ENCODE assay signal across 9 cellular contexts in genomic region chr20:62824476-62825287, GRCh38. TPM values are rescaled to one million over a fixed set of nuclear protein-coding genes. Genes with fewer than 3 reads are reported as not detected.
A peak's percentile ranks its signal among the peaks of the same experiment; 100 is the strongest.
DNase-seq lines count a peak whose midpoint lies in the region; ATAC-seq and TF ChIP-seq lines count a peak whose summit lies in the region.
"Had no signal": no experiment of that assay in that cellular context is flagged by ENCODE, and none has a peak within 500 bp of the region (broad histone marks: within the 10 kb centered on the region; RNA-seq: fewer than 3 reads in every experiment).

No MANE protein-coding gene starts in this region.

- CTCF ChIA-PET in activated CD8-positive, alpha-beta T cell treated with anti-CD3 and anti-CD28 coated beads for 36 hours (lab: Charles Lee) = interaction anchor here (1.9 kb wide), 1 partner anchor 17 kb away, joined by 5 read pairs; no protein-coding TSS in a partner anchor
- CTCF ChIA-PET in activated CD8-positive, alpha-beta T cell treated with anti-CD3 and anti-CD28 coated beads, Interleukin-2, amount 10 ng/mL, durations not matched to agents 7 days and 5 days (lab: Charles Lee) = no interaction called here

- no peak overlapping the region for H3K27ac Mint-ChIP-seq in activated CD8-positive, alpha-beta T cell treated with anti-CD3 and anti-CD28 coated beads for 36 hours
- H3K27ac Mint-ChIP-seq in activated CD8-positive, alpha-beta T cell treated with anti-CD3 and anti-CD28 coated beads, Interleukin-2, amount 10 ng/mL, durations not matched to agents 7 days and 5 days = no peak overlapping the region

- DNase-seq in activated CD8-positive, alpha-beta T cell treated with anti-CD3 and anti-CD28 coated beads for 36 hours = no peak
- DNase-seq in activated CD8-positive, alpha-beta T cell treated with anti-CD3 and anti-CD28 coated beads, Interleukin-2, amount 10 ng/mL, durations not matched to agents 7 days and 5 days = no peak
- peak; percentile 48 for DNase-seq in NCI-H526 treated with DMSO at 0.1 percent for 48 hours (lab: John Stamatoyannopoulos, UW)
- peak; percentile 52 for DNase-seq in activated naive CD4-positive, alpha-beta T cell treated with Interleukin-2 at 50 U/mL for 16 hours
- DNase-seq in kidney tubule cell (ENCODE audit: low spot score) = peak; percentile 32
- no peak for DNase-seq in posterior vena cava (ENCODE audit: low spot score)

- no peaks in the 10 kb centered on the region for H3K4me1 ChIP-seq in urinary bladder (ENCODE audit: insufficient read depth)

- H3K9me3 Mint-ChIP-seq in activated CD8-positive, alpha-beta T cell treated with anti-CD3 and anti-CD28 coated beads for 36 hours = no peaks in the 10 kb centered on the region
- no peaks in the 10 kb centered on the region for H3K9me3 Mint-ChIP-seq in activated CD8-positive, alpha-beta T cell treated with anti-CD3 and anti-CD28 coated beads, Interleukin-2, amount 10 ng/mL, durations not matched to agents 7 days and 5 days (ENCODE audit: insufficient read depth)

- no peak for TF ChIP-seq POLR2A in GM18505 (IDR thresholded peaks at IDR 0.05; ENCODE audit: borderline replicate concordance, extremely low read depth, insufficient read depth, insufficient read length)

- no peak overlapping the region for H3K4me3 Mint-ChIP-seq in activated CD8-positive, alpha-beta T cell treated with anti-CD3 and anti-CD28 coated beads for 36 hours
- H3K4me3 Mint-ChIP-seq in activated CD8-positive, alpha-beta T cell treated with anti-CD3 and anti-CD28 coated beads, Interleukin-2, amount 10 ng/mL, durations not matched to agents 7 days and 5 days = no peak overlapping the region

- 34% methylated on average over 31 of the region's 34 CpGs for WGBS in urinary bladder

- no peak for TF ChIP-seq CTCF in activated CD8-positive, alpha-beta T cell treated with anti-CD3 and anti-CD28 coated beads for 36 hours (IDR thresholded peaks at IDR 0.05)

- no peaks in the 10 kb centered on the region for H3K36me3 ChIP-seq in urinary bladder (ENCODE audit: insufficient read depth)

- peak overlapping the region; percentile 10 for H3K4me3 ChIP-seq in urinary bladder (ENCODE audit: low read depth, low read length)

- H3K27me3 Mint-ChIP-seq in activated CD8-positive, alpha-beta T cell treated with anti-CD3 and anti-CD28 coated beads for 36 hours = no peaks in the 10 kb centered on the region
- H3K27me3 Mint-ChIP-seq in activated CD8-positive, alpha-beta T cell treated with anti-CD3 and anti-CD28 coated beads, Interleukin-2, amount 10 ng/mL, durations not matched to agents 7 days and 5 days (ENCODE audit: low read depth) = no peaks in the 10 kb centered on the region

- ATAC-seq in activated CD8-positive, alpha-beta T cell treated with anti-CD3 and anti-CD28 coated beads for 36 hours = peak; percentile 38
- no peak for ATAC-seq in activated CD8-positive, alpha-beta T cell treated with anti-CD3 and anti-CD28 coated beads, Interleukin-2, amount 10 ng/mL, durations not matched to agents 7 days and 5 days
- ATAC-seq in GM18505 (IDR thresholded peaks at IDR 0.05; ENCODE audit: unreplicated experiment) = no peak

- no peak overlapping the region for H3K27ac ChIP-seq in urinary bladder (ENCODE audit: low read depth)

- intact Hi-C loops in activated CD8-positive, alpha-beta T cell treated with anti-CD3 and anti-CD28 coated beads for 36 hours (cut with micrococcal nuclease) = no loop called here
- intact Hi-C loops in posterior vena cava (cut with DNase I) = no loop called here

- no peaks in the 10 kb centered on the region for H3K4me1 Mint-ChIP-seq in activated CD8-positive, alpha-beta T cell treated with anti-CD3 and anti-CD28 coated beads for 36 hours (ENCODE audit: low read depth)
- peaks cover 2% of the 10 kb centered on the region for H3K4me1 Mint-ChIP-seq in activated CD8-positive, alpha-beta T cell treated with anti-CD3 and anti-CD28 coated beads, Interleukin-2, amount 10 ng/mL, durations not matched to agents 7 days and 5 days (ENCODE audit: low read depth)

- POLR2A ChIA-PET in activated CD8-positive, alpha-beta T cell treated with anti-CD3 and anti-CD28 coated beads for 36 hours (lab: Charles Lee) = no interaction called here
- POLR2A ChIA-PET in activated CD8-positive, alpha-beta T cell treated with anti-CD3 and anti-CD28 coated beads, Interleukin-2, amount 10 ng/mL, durations not matched to agents 7 days and 5 days (lab: Charles Lee) = no interaction called here

- no peaks in the 10 kb centered on the region for H3K36me3 Mint-ChIP-seq in activated CD8-positive, alpha-beta T cell treated with anti-CD3 and anti-CD28 coated beads for 36 hours (ENCODE audit: low read depth)
- H3K36me3 Mint-ChIP-seq in activated CD8-positive, alpha-beta T cell treated with anti-CD3 and anti-CD28 coated beads, Interleukin-2, amount 10 ng/mL, durations not matched to agents 7 days and 5 days (ENCODE audit: low read depth) = no peaks in the 10 kb centered on the region

RNA-seq across cellular contexts. Expression of gene COL9A3, which starts 7.8 kb away (rescaled TPM):
- total RNA-seq in activated CD8-positive, alpha-beta T cell treated with anti-CD3 and anti-CD28 coated beads for 36 hours = not detected
- total RNA-seq in activated CD8-positive, alpha-beta T cell treated with anti-CD3 and anti-CD28 coated beads, Interleukin-2, amount 10 ng/mL, durations not matched to agents 7 days and 5 days = not detected
- 101 TPM for total RNA-seq in urinary bladder
- 9.8 TPM for polyA plus RNA-seq in urinary bladder
- total RNA-seq in posterior vena cava = 1 to 10 TPM; 1.0 to 1.9 TPM
- total RNA-seq: mononuclear cell had no signal

RNA-seq across cellular contexts. Expression of gene OGFR, which starts 20.0 kb away (rescaled TPM):
- 10 to 100 TPM; 53.6 to 55.2 TPM for total RNA-seq in activated CD8-positive, alpha-beta T cell treated with anti-CD3 and anti-CD28 coated beads for 36 hours
- 10 to 100 TPM; 67.0 to 76.6 TPM for total RNA-seq in activated CD8-positive, alpha-beta T cell treated with anti-CD3 and anti-CD28 coated beads, Interleukin-2, amount 10 ng/mL, durations not matched to agents 7 days and 5 days
- total RNA-seq in urinary bladder = 18.7 TPM
- polyA plus RNA-seq in urinary bladder = 47.2 TPM
- total RNA-seq in posterior vena cava = 10 to 100 TPM; 27.7 to 29.4 TPM

RNA-seq across cellular contexts. Expression of gene MRGBP, which starts 28.4 kb away (rescaled TPM):
- 10 to 100 TPM; 18.5 to 18.9 TPM for total RNA-seq in activated CD8-positive, alpha-beta T cell treated with anti-CD3 and anti-CD28 coated beads for 36 hours
- 10 to 100 TPM; 18.3 to 19.2 TPM for total RNA-seq in activated CD8-positive, alpha-beta T cell treated with anti-CD3 and anti-CD28 coated beads, Interleukin-2, amount 10 ng/mL, durations not matched to agents 7 days and 5 days
- 9.5 TPM for total RNA-seq in urinary bladder
- polyA plus RNA-seq in urinary bladder = 10.6 TPM
- total RNA-seq in posterior vena cava = 1 to 10 TPM; 5.0 to 8.0 TPM

RNA-seq across cellular contexts. Expression of gene TCFL5, which starts 36.9 kb away (rescaled TPM):
- total RNA-seq in activated CD8-positive, alpha-beta T cell treated with anti-CD3 and anti-CD28 coated beads for 36 hours = 1 to 10 TPM; 7.5 to 7.6 TPM
- 1 to 10 TPM; 7.9 to 9.6 TPM for total RNA-seq in activated CD8-positive, alpha-beta T cell treated with anti-CD3 and anti-CD28 coated beads, Interleukin-2, amount 10 ng/mL, durations not matched to agents 7 days and 5 days
- total RNA-seq in urinary bladder = 21.0 TPM
- 10.7 TPM for polyA plus RNA-seq in urinary bladder
- 10 to 100 TPM in 1 of 2 donors, 1 to 10 TPM in 1; 9.6 to 10.9 TPM for total RNA-seq in posterior vena cava

Comparison
In these comparisons a context has a peak if more than half of its experiments do, and no peak if none do; other contexts are left out.
1. DNase-seq: peak in NCI-H526 treated with DMSO at 0.1 percent for 48 hours (single experiment), activated naive CD4-positive, alpha-beta T cell treated with Interleukin-2 at 50 U/mL for 16 hours (single experiment) and kidney tubule cell (single experiment); none in activated CD8-positive, alpha-beta T cell treated with anti-CD3 and anti-CD28 coated beads for 36 hours (single experiment), activated CD8-positive, alpha-beta T cell treated with anti-CD3 and anti-CD28 coated beads, Interleukin-2, amount 10 ng/mL, durations not matched to agents 7 days and 5 days (single experiment) and posterior vena cava (single experiment).
2. RNA of gene COL9A3, which starts 7.8 kb away (total RNA-seq): 101 TPM in urinary bladder (single experiment); 1.0 to 1.9 TPM in posterior vena cava, not detected in activated CD8-positive, alpha-beta T cell treated with anti-CD3 and anti-CD28 coated beads for 36 hours and not detected in activated CD8-positive, alpha-beta T cell treated with anti-CD3 and anti-CD28 coated beads, Interleukin-2, amount 10 ng/mL, durations not matched to agents 7 days and 5 days; every median in the first group is over 10 times any median in the second.